In the genomic region with DNA sequence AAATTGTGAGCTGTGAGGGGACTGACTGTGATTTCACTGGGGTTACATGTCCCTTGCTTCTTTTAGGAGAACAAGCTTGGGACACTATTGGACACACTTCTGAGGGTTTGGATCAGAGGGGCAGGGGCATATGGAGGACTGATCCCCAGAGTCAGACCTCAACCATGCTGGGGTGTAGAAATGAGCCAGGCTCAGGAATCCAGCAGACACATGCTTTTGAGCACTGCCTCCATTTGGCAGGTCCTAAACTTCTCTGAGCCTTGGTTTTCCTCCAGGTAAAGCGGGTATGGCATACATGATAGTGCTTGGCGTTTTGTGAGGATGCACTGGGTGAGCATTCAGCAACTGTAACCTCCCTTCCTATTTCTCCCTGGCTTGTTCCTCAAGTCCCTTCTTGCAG, we compare ENCODE assay signal across 14 cellular contexts.
DNase-seq lines count a peak whose midpoint lies in the region; ATAC-seq, FAIRE-seq and TF ChIP-seq lines count a peak whose summit lies in the region.
"Had no signal": no experiment of that assay in that cellular context is flagged by ENCODE, and none has a peak within 500 bp of the region (broad histone marks: within the 10 kb centered on the region; RNA-seq: fewer than 3 reads in every experiment).

No MANE protein-coding gene starts in this region.

- H2AFZ ChIP-seq in hepatocyte (no peak overlapping the region), smooth muscle cell (ENCODE audit: low read depth) (no peak overlapping the region)

- no peaks in the 10 kb centered on the region for H3K9me2 ChIP-seq in hepatocyte (replicated peaks; ENCODE audit: insufficient read depth)

- H3K4me3 Mint-ChIP-seq in MCF 10A (ENCODE audit: unreplicated experiment) = no peak overlapping the region
- H3K4me3 Mint-ChIP-seq: activated CD4-positive, alpha-beta memory T cell treated with anti-CD3 and anti-CD28 coated beads, Interleukin-2, amount 10 ng/mL, durations not matched to agents 7 days and 5 days; activated T-helper 17 cell treated with anti-CD3 and anti-CD28 coated beads, Interleukin-2, amount 50 U/mL, for 72 hours had no signal

- intact Hi-C loops in MCF 10A (cut with micrococcal nuclease) = no loop called here

- H3K4me2 ChIP-seq in hepatocyte (peak overlapping the region; percentile 39), smooth muscle cell (peak overlapping the region; percentile 45)

- H3K79me2 ChIP-seq in hepatocyte (no peaks in the 10 kb centered on the region), smooth muscle cell (ENCODE audit: low read depth) (no peaks in the 10 kb centered on the region)

- no peaks in the 10 kb centered on the region for H3K27me3 Mint-ChIP-seq in MCF 10A (ENCODE audit: insufficient read depth, unreplicated experiment)

- ATAC-seq in GM21619 (IDR thresholded peaks at IDR 0.05; ENCODE audit: unreplicated experiment) = no peak
- ATAC-seq: activated T-helper 17 cell treated with anti-CD3 and anti-CD28 coated beads, Interleukin-2, amount 50 U/mL, for 72 hours had no signal

- H3K4me3 ChIP-seq in hepatocyte (no peak overlapping the region), smooth muscle cell (no peak overlapping the region), small intestine (ENCODE audit: low read depth in 1 of 2, low read length in 2 of 2) (no peak overlapping the region)

- TF ChIP-seq CTCF in hepatocyte (IDR thresholded peaks at IDR 0.05; ENCODE audit: poor library complexity) = no peak
- no peak for TF ChIP-seq CTCF in smooth muscle cell (IDR thresholded peaks at IDR 0.05; ENCODE audit: borderline replicate concordance, insufficient read depth, poor library complexity, severe bottlenecking)
- no peak for TF ChIP-seq CTCF in MCF 10A (IDR thresholded peaks at IDR 0.05; ENCODE audit: unreplicated experiment)

- no peaks in the 10 kb centered on the region for H3K36me3 Mint-ChIP-seq in MCF 10A (ENCODE audit: insufficient read depth, unreplicated experiment)

- H3K4me1 ChIP-seq in hepatocyte (ENCODE audit: insufficient read depth) (peaks cover 38% of the 10 kb centered on the region), smooth muscle cell (ENCODE audit: low read depth) (peaks cover 12% of the 10 kb centered on the region), small intestine (ENCODE audit: control insufficient read depth in 2 of 2, insufficient read depth in 1 of 2, low read depth in 1 of 2, low read length in 1 of 2) (no peaks in the 10 kb centered on the region)

- H3K27ac Mint-ChIP-seq in MCF 10A (ENCODE audit: low read depth, unreplicated experiment) = no peak overlapping the region
- H3K27ac Mint-ChIP-seq: activated CD4-positive, alpha-beta memory T cell treated with anti-CD3 and anti-CD28 coated beads, Interleukin-2, amount 10 ng/mL, durations not matched to agents 7 days and 5 days; activated T-helper 17 cell treated with anti-CD3 and anti-CD28 coated beads, Interleukin-2, amount 50 U/mL, for 72 hours had no signal

- POLR2A ChIA-PET in MCF 10A (lab: Yijun Ruan, JAX) = no interaction called here

- H3K36me3 ChIP-seq in hepatocyte (replicated peaks; ENCODE audit: insufficient read depth, low read depth) = no peaks in the 10 kb centered on the region
- no peaks in the 10 kb centered on the region for H3K36me3 ChIP-seq in smooth muscle cell (ENCODE audit: low read depth)
- no peaks in the 10 kb centered on the region for H3K36me3 ChIP-seq in small intestine (ENCODE audit: control insufficient read depth in 2 of 2, insufficient read depth in 2 of 2, low read length in 2 of 2)

- DNase-seq in D341Med (ENCODE audit: low spot score) (peak; percentile 6), hepatocyte (ENCODE audit: low spot score) (no peak), smooth muscle cell (lab: John Stamatoyannopoulos, UW; ENCODE audit: unreplicated experiment) (no peak), small intestine (no peak), HUDEP-2 (lab: John Stamatoyannopoulos, UW; ENCODE audit: unreplicated experiment in 76 of 76) (no peak), MCF 10A (ENCODE audit: unreplicated experiment) (no peak)
- DNase-seq: activated CD4-positive, alpha-beta memory T cell treated with anti-CD3 and anti-CD28 coated beads, Interleukin-2, amount 10 ng/mL, durations not matched to agents 7 days and 5 days; midbrain; NCI-H510A; stimulated activated CD4-positive, alpha-beta T cell treated with anti-CD3 and anti-CD28 coated beads, Interleukin-15, amount 100 ng/mL, for 24 hours had no signal

- peaks cover 10% of the 10 kb centered on the region for H3F3A ChIP-seq in smooth muscle cell (ENCODE audit: low read depth)

- no peaks in the 10 kb centered on the region for H4K20me1 ChIP-seq in hepatocyte (ENCODE audit: insufficient read depth, poor library complexity, severe bottlenecking)
- H4K20me1 ChIP-seq in smooth muscle cell (ENCODE audit: low read depth) = no peaks in the 10 kb centered on the region

- 82 to 93% (median 93%) methylated on average over 2 of the region's 2 CpGs for WGBS in adipose tissue, 3 donors
- WGBS in hepatocyte (ENCODE audit: low lambda C conversion rate, missing lambda C conversion rate) = 93% methylated on average over 2 of the region's 2 CpGs
- WGBS in smooth muscle cell (ENCODE audit: low lambda C conversion rate) = 94% methylated on average over 2 of the region's 2 CpGs
- 89 to 97% (median 91%) methylated on average over 2 of the region's 2 CpGs for WGBS in small intestine, 3 donors

- H3K9ac ChIP-seq in smooth muscle cell (ENCODE audit: low read depth) = peak overlapping the region; percentile 70

- no peaks in the 10 kb centered on the region for H3K9me3 Mint-ChIP-seq in MCF 10A (ENCODE audit: unreplicated experiment)
- H3K9me3 Mint-ChIP-seq: activated CD4-positive, alpha-beta memory T cell treated with anti-CD3 and anti-CD28 coated beads, Interleukin-2, amount 10 ng/mL, durations not matched to agents 7 days and 5 days had no signal

- H3K27ac ChIP-seq in adipose tissue (ENCODE audit: low read depth, low read length) = peak overlapping the region; percentile 10
- H3K27ac ChIP-seq in hepatocyte = peak overlapping the region; percentile 86
- peak overlapping the region; percentile 93 for H3K27ac ChIP-seq in smooth muscle cell (ENCODE audit: low read depth)
- H3K27ac ChIP-seq in small intestine (ENCODE audit: low read depth in 1 of 2, low read length in 1 of 2) = peak overlapping the region in 1 of 2 donors; percentile 85

- no peaks in the 10 kb centered on the region for H3K9me3 ChIP-seq in hepatocyte (ENCODE audit: low read depth)
- no peaks in the 10 kb centered on the region for H3K9me3 ChIP-seq in smooth muscle cell (replicated peaks; ENCODE audit: low read depth)
- no peaks in the 10 kb centered on the region for H3K9me3 ChIP-seq in small intestine (ENCODE audit: control insufficient read depth, low read depth)

- no peak for FAIRE-seq in small intestine (lab: Jason Lieb, UNC)
- FAIRE-seq: GM18507 had no signal

- H3K27me3 ChIP-seq in hepatocyte (no peaks in the 10 kb centered on the region), smooth muscle cell (ENCODE audit: low read depth) (no peaks in the 10 kb centered on the region), small intestine (ENCODE audit: control insufficient read depth in 2 of 2, insufficient read depth in 2 of 2, low read length in 2 of 2) (no peaks in the 10 kb centered on the region)

- BruUV-seq in MCF 10A (replicated peaks; lab: Mats Ljungman, UMichigan) = no TSS peak

- CTCF ChIA-PET in MCF 10A (lab: Yijun Ruan, JAX) = interaction anchor here (0.6 to 1.1 kb wide), 2 partner anchors 13 to 339 kb away, joined by 3 read pairs; no protein-coding TSS in a partner anchor

- peaks cover 17% of the 10 kb centered on the region for H3K4me1 Mint-ChIP-seq in MCF 10A (ENCODE audit: insufficient read depth, unreplicated experiment)
- H3K4me1 Mint-ChIP-seq: activated CD4-positive, alpha-beta memory T cell treated with anti-CD3 and anti-CD28 coated beads, Interleukin-2, amount 10 ng/mL, durations not matched to agents 7 days and 5 days; activated T-helper 17 cell treated with anti-CD3 and anti-CD28 coated beads, Interleukin-2, amount 50 U/mL, for 72 hours had no signal
